ENCODE assay signal across 9 cellular contexts in the genomic region with DNA sequence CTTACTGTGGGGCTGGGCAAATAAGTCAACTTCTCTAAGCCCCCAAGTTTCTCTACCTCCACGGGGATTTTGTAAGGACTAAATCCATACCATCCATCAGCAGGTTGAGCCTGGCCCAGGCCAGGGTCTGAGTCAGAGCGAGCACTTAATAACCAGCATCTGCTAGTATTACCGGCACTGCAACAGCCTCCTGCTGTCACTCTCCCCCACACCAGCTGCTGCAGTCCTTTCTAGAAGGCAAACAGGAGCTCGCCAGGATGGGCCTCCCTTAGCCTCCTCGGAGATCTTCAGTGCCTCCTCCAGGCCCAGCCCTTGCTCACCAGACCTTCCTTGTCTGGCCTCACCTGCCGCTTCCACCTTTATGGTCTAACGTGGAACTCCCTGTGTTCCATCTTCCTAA. TPM values are rescaled to one million over a fixed set of nuclear protein-coding genes. Genes with fewer than 3 reads are reported as not detected.
DNase-seq lines count a peak whose midpoint lies in the region; ATAC-seq and TF ChIP-seq lines count a peak whose summit lies in the region.
"Had no signal": no experiment of that assay in that cellular context is flagged by ENCODE, and none has a peak within 500 bp of the region (broad histone marks: within the 10 kb centered on the region; RNA-seq: fewer than 3 reads in every experiment).

No MANE protein-coding gene starts in this region.

- CTCF ChIA-PET in CD8-positive, alpha-beta T cell (lab: Charles Lee): no interaction called here

- 72% methylated on average over 7 of the region's 7 CpGs for WGBS in esophagus muscularis mucosa
- WGBS in ovary, 3 donors: 15 to 24% (median 19%) methylated on average over 7 of the region's 7 CpGs

- H3K36me3 ChIP-seq in CD8-positive, alpha-beta T cell (ENCODE audit: insufficient read depth, low read length): peaks cover 4% of the 10 kb centered on the region
- H3K36me3 ChIP-seq in esophagus muscularis mucosa (peaks cover 0 to 8% (median 0%) of the 10 kb centered on the region in 4 donors), ovary (no peaks in the 10 kb centered on the region)

- peaks cover 54% of the 10 kb centered on the region for H3K4me1 ChIP-seq in CD8-positive, alpha-beta T cell (ENCODE audit: insufficient read depth, low read length)
- H3K4me1 ChIP-seq in esophagus muscularis mucosa: peaks cover 71 to 85% (median 84%) of the 10 kb centered on the region in 4 donors
- H3K4me1 ChIP-seq in ovary (ENCODE audit: insufficient read depth): peaks cover 45% of the 10 kb centered on the region

- H3K36me3 Mint-ChIP-seq in CD8-positive, alpha-beta T cell: peaks cover 34% of the 10 kb centered on the region

- H3K4me3 Mint-ChIP-seq in CD8-positive, alpha-beta T cell: no peak overlapping the region

- H3K27me3 ChIP-seq in CD8-positive, alpha-beta T cell (ENCODE audit: insufficient read depth, low read length): no peaks in the 10 kb centered on the region
- no peaks in the 10 kb centered on the region for H3K27me3 ChIP-seq in esophagus muscularis mucosa
- H3K27me3 ChIP-seq in ovary: no peaks in the 10 kb centered on the region

- H3K9me3 Mint-ChIP-seq in CD8-positive, alpha-beta T cell: no peaks in the 10 kb centered on the region

- no peak overlapping the region for H3K27ac ChIP-seq in CD8-positive, alpha-beta T cell (ENCODE audit: low read depth, low read length)
- H3K27ac ChIP-seq in esophagus muscularis mucosa (replicated peaks in 1 of 4) (peak overlapping the region; percentile 94 to 99 (median 98)), ovary (peak overlapping the region; percentile 56 to 68)

- no peak overlapping the region for H3K4me3 ChIP-seq in CD8-positive, alpha-beta T cell (ENCODE audit: low read depth, low read length)
- H3K4me3 ChIP-seq in esophagus muscularis mucosa: peak overlapping the region; percentile 8 to 95 (median 42)
- peak overlapping the region; percentile 17 for H3K4me3 ChIP-seq in ovary

- H3K27me3 Mint-ChIP-seq in CD8-positive, alpha-beta T cell (ENCODE audit: low read depth): no peaks in the 10 kb centered on the region

- TF ChIP-seq EP300 in esophagus muscularis mucosa (IDR thresholded peaks at IDR 0.05) (no peak), ovary (IDR thresholded peaks at IDR 0.05) (no peak)

- POLR2A ChIA-PET in CD8-positive, alpha-beta T cell (lab: Charles Lee): interaction anchor here (0.7 kb wide), 1 partner anchor 99 kb away, joined by 3 read pairs; no protein-coding TSS in a partner anchor

- no peak for TF ChIP-seq CTCF in CD8-positive, alpha-beta T cell (IDR thresholded peaks at IDR 0.05)
- TF ChIP-seq CTCF in esophagus muscularis mucosa (IDR thresholded peaks at IDR 0.05) (no peak), ovary (IDR thresholded peaks at IDR 0.05) (no peak)

- DNase-seq in CD8-positive, alpha-beta T cell: no peak
- DNase-seq in NCI-H82 (lab: John Stamatoyannopoulos, UW): peak; percentile 97
- DNase-seq in esophagus muscularis mucosa (ENCODE audit: extremely low spot score): no peak
- DNase-seq in ovary: peak in 4 of 5 donors; percentile 55 to 68 (median 62)
- no peak for DNase-seq in DMS114 treated with DMSO at 0.1 percent for 48 hours (lab: John Stamatoyannopoulos, UW; ENCODE audit: unreplicated experiment)
- DNase-seq in midbrain (lab: John Stamatoyannopoulos, UW): no peak
- no peak for DNase-seq in posterior vena cava (ENCODE audit: low spot score)
- DNase-seq: NCI-H748 treated with DMSO at 0.1 percent for 48 hours had no signal

- intact Hi-C loops in CD8-positive, alpha-beta T cell (cut with DNase I, micrococcal nuclease): loop anchor here (10.0 kb wide), 2 partner anchors 193 to 237 kb away; partner anchors contain the start of gene INAFM1 (in 1 of the 2)
- intact Hi-C loops in esophagus muscularis mucosa (cut with DNase I) (no loop called here), ovary (cut with DNase I) (loop anchor here in 3 of 4 donors (10.0 kb wide), 5 partner anchors 77 to 263 kb away; partner anchors contain the start of genes BICRA (in 2 of the 3) and SELENOW (in 1 of the 3)), posterior vena cava (cut with DNase I) (no loop called here)

- TF ChIP-seq POLR2A in esophagus muscularis mucosa (IDR thresholded peaks at IDR 0.05; ENCODE audit: low read depth) (no peak), ovary (IDR thresholded peaks at IDR 0.05) (no peak)

- H3K4me1 Mint-ChIP-seq in CD8-positive, alpha-beta T cell (ENCODE audit: low read depth): peaks cover 71% of the 10 kb centered on the region

- H3K27ac Mint-ChIP-seq in CD8-positive, alpha-beta T cell: peak overlapping the region; percentile 77

- H3K9me3 ChIP-seq in CD8-positive, alpha-beta T cell (ENCODE audit: low read length): no peaks in the 10 kb centered on the region
- no peaks in the 10 kb centered on the region for H3K9me3 ChIP-seq in esophagus muscularis mucosa
- no peaks in the 10 kb centered on the region for H3K9me3 ChIP-seq in ovary

- no peak for ATAC-seq in CD8-positive, alpha-beta T cell
- no peak for ATAC-seq in HG03442 (IDR thresholded peaks at IDR 0.05; ENCODE audit: unreplicated experiment)

RNA-seq across cellular contexts. Expression of gene NAPA, which starts 3.2 kb away (rescaled TPM):
- total RNA-seq in CD8-positive, alpha-beta T cell: 100 to 1,000 TPM; 172 to 188 TPM
- total RNA-seq in esophagus muscularis mucosa (100 to 1,000 TPM; 109 to 164 (median 148) TPM), ovary (100 to 1,000 TPM in 2 of 7 donors, 10 to 100 TPM in 5; 76.5 to 101 (median 95.1) TPM), posterior vena cava (10 to 100 TPM; 75.8 to 83.8 TPM)
- polyA plus RNA-seq in ovary: 10 to 100 TPM; 59.4 to 74.5 TPM

RNA-seq across cellular contexts. Expression of gene KPTN, which starts 27.7 kb away (rescaled TPM):
- 1 to 10 TPM; 5.4 to 5.9 TPM for total RNA-seq in CD8-positive, alpha-beta T cell
- total RNA-seq in esophagus muscularis mucosa (1 to 10 TPM; 2.3 to 9.4 (median 5.2) TPM), ovary (1 to 10 TPM; 2.8 to 5.5 (median 4.4) TPM), posterior vena cava (1 to 10 TPM; 6.5 to 7.9 TPM)
- polyA plus RNA-seq in ovary: 1 to 10 TPM; 4.4 to 5.4 TPM

RNA-seq across cellular contexts. Expression of gene SLC8A2, which starts 40.0 kb away (rescaled TPM):
- total RNA-seq in CD8-positive, alpha-beta T cell: not detected
- total RNA-seq in esophagus muscularis mucosa (10 to 100 TPM in 2 of 4 donors, 1 to 10 TPM in 2; 6.2 to 18.7 (median 10.4) TPM), ovary (1 to 10 TPM in 1 of 7 donors, under 1 TPM in 3, not detected in 3; 0.07 to 1.3 (median 0.39) TPM), posterior vena cava (under 1 TPM; 0.56 to 0.67 TPM)
- polyA plus RNA-seq in ovary: under 1 TPM; 0.08 to 0.60 TPM

Comparison
In these comparisons a context has a peak if more than half of its experiments do, and no peak if none do; other contexts are left out.
1. DNase-seq: peak in NCI-H82 (single experiment) and ovary (4 of 5); none in CD8-positive, alpha-beta T cell (0 of 7), esophagus muscularis mucosa (single experiment), DMS114 treated with DMSO at 0.1 percent for 48 hours (single experiment), midbrain (single experiment) and posterior vena cava (single experiment).
2. intact Hi-C loops: an anchor here in CD8-positive, alpha-beta T cell (10.0 kb wide) and ovary (10.0 kb wide); none called in esophagus muscularis mucosa and posterior vena cava.